ENCODE assay signal across 8 cellular contexts in the genomic region with DNA sequence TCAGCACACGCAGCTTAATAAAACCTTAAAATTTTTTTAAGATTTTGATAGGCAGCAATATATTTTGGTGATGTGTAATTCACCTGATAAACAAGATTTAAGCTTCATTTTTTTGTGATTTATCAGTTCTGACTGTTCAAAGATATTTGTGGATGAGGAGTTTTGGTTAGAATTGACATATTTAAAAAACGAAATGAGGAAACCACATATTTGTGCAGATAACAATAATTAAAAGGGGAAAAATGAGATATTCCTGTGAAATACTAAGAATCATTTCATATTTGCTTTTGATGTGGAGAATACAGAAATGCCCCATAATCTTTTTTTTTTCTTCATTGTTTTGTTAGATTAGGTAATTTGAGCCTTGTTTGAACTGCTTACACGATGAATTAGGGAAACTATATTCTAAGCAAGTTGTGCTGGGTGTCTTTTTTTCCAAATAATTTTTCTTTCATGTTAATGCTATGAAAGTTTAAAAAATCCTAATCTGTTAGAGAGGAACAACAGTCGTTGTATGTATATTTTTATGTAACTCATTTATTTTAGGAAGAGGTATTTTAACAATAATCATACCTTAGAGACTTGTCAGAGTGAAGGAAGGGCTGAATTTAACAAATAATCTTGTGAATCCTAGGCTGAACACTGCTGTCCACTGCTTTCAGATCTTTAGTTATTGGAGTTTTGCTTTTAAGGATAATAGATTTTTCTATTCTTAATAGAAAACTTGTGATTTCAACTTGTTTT. TPM values are rescaled to one million over a fixed set of nuclear protein-coding genes. Genes with fewer than 3 reads are reported as not detected.
DNase-seq lines count a peak whose midpoint lies in the region; ATAC-seq and TF ChIP-seq lines count a peak whose summit lies in the region.

No MANE protein-coding gene starts in this region.

- TF ChIP-seq POLR2A in transverse colon (IDR thresholded peaks at IDR 0.05) = no peak

- H3K27me3 Mint-ChIP-seq in activated naive CD4-positive, alpha-beta T cell treated with anti-CD3 and anti-CD28 coated beads for 36 hours (ENCODE audit: low read depth) = no peaks in the 10 kb centered on the region
- H3K27me3 Mint-ChIP-seq in activated naive CD8-positive, alpha-beta T cell treated with anti-CD3 and anti-CD28 coated beads, Interleukin-2, amount 10 ng/mL, durations not matched to agents 7 days and 5 days = no peaks in the 10 kb centered on the region

- H3K9me3 ChIP-seq in transverse colon = no peaks in the 10 kb centered on the region

- no peak for TF ChIP-seq EP300 in transverse colon (IDR thresholded peaks at IDR 0.05; ENCODE audit: low read depth)

- no peak for TF ChIP-seq CTCF in transverse colon (IDR thresholded peaks at IDR 0.05)

- 8 to 12% methylated on average over 4 of the region's 4 CpGs for WGBS in transverse colon (ENCODE audit: low coverage in 1 of 2), 2 donors

- no peaks in the 10 kb centered on the region for H3K27me3 ChIP-seq in transverse colon

- peak overlapping the region; percentile 89 for H3K4me3 Mint-ChIP-seq in activated naive CD4-positive, alpha-beta T cell treated with anti-CD3 and anti-CD28 coated beads for 36 hours
- H3K4me3 Mint-ChIP-seq in activated naive CD8-positive, alpha-beta T cell treated with anti-CD3 and anti-CD28 coated beads, Interleukin-2, amount 10 ng/mL, durations not matched to agents 7 days and 5 days = peak overlapping the region; percentile 88

- peak overlapping the region; percentile 98 to 100 (median 99) for H3K27ac ChIP-seq in transverse colon

- H3K9me3 Mint-ChIP-seq in activated naive CD4-positive, alpha-beta T cell treated with anti-CD3 and anti-CD28 coated beads for 36 hours = no peaks in the 10 kb centered on the region
- H3K9me3 Mint-ChIP-seq in activated naive CD8-positive, alpha-beta T cell treated with anti-CD3 and anti-CD28 coated beads, Interleukin-2, amount 10 ng/mL, durations not matched to agents 7 days and 5 days = no peaks in the 10 kb centered on the region

- peaks cover 10% of the 10 kb centered on the region for H3K36me3 Mint-ChIP-seq in activated naive CD4-positive, alpha-beta T cell treated with anti-CD3 and anti-CD28 coated beads for 36 hours (ENCODE audit: low read depth)
- H3K36me3 Mint-ChIP-seq in activated naive CD8-positive, alpha-beta T cell treated with anti-CD3 and anti-CD28 coated beads, Interleukin-2, amount 10 ng/mL, durations not matched to agents 7 days and 5 days = peaks cover 8% of the 10 kb centered on the region

- in situ Hi-C loops in transverse colon (cut with MboI; ENCODE audit: low pct_ligation_motif_present in 1 of 4, low pct_unique_long_range_greater_than_20kb in 1 of 4, low sequenced_read_pairs in 3 of 4) = loop anchor here in 2 of 4 donors (10.0 kb wide), 2 partner anchors 96 to 244 kb away; no protein-coding TSS in a partner anchor

- H3K4me3 ChIP-seq in transverse colon = peak overlapping the region in 3 of 4 donors; percentile 16 to 99 (median 21)

- DNase-seq in activated naive CD4-positive, alpha-beta T cell treated with anti-CD3 and anti-CD28 coated beads for 36 hours = no peak
- DNase-seq in activated naive CD4-positive, alpha-beta T cell (lab: John Stamatoyannopoulos, UW) = no peak
- DNase-seq in activated naive CD8-positive, alpha-beta T cell treated with anti-CD3 and anti-CD28 coated beads, Interleukin-2, amount 10 ng/mL, durations not matched to agents 7 days and 5 days = no peak
- DNase-seq in kidney glomerular epithelial cell (lab: John Stamatoyannopoulos, UW) (peak; percentile 26), transverse colon (no peak), NCI-H446 treated with DMSO at 0.1 percent for 48 hours (lab: John Stamatoyannopoulos, UW) (no peak), dedifferentiated amniotic fluid mesenchymal stem cell (ENCODE audit: extremely low spot score) (no peak)

- peaks cover 10 to 41% (median 35%) of the 10 kb centered on the region in 4 donors for H3K4me1 ChIP-seq in transverse colon

- peak overlapping the region; percentile 96 for H3K27ac Mint-ChIP-seq in activated naive CD4-positive, alpha-beta T cell treated with anti-CD3 and anti-CD28 coated beads for 36 hours
- peak overlapping the region; percentile 89 for H3K27ac Mint-ChIP-seq in activated naive CD8-positive, alpha-beta T cell treated with anti-CD3 and anti-CD28 coated beads, Interleukin-2, amount 10 ng/mL, durations not matched to agents 7 days and 5 days

- CTCF ChIA-PET in activated naive CD4-positive, alpha-beta T cell treated with anti-CD3 and anti-CD28 coated beads for 36 hours (lab: Charles Lee) = interaction anchor here (0.8 kb wide), 1 partner anchor 217 kb away, joined by 3 read pairs; no protein-coding TSS in a partner anchor

- intact Hi-C loops in activated naive CD4-positive, alpha-beta T cell treated with anti-CD3 and anti-CD28 coated beads for 36 hours (cut with micrococcal nuclease) = loop anchor here (1.0 to 10.0 kb wide), 9 partner anchors 40 to 1466 kb away; a partner anchor contains a TSS
- intact Hi-C loops in transverse colon (cut with DNase I; ENCODE audit: low total_unique reads) = no loop called here

- H3K36me3 ChIP-seq in transverse colon = no peaks in the 10 kb centered on the region

- POLR2A ChIA-PET in activated naive CD8-positive, alpha-beta T cell treated with anti-CD3 and anti-CD28 coated beads, Interleukin-2, amount 10 ng/mL, durations not matched to agents 7 days and 5 days (lab: Charles Lee) = interaction anchor here (0.6 to 4.3 kb wide), 3 partner anchors 11 to 407 kb away, joined by 3 to 46 read pairs (median 3); no protein-coding TSS in a partner anchor

- ATAC-seq in activated naive CD8-positive, alpha-beta T cell treated with anti-CD3 and anti-CD28 coated beads, Interleukin-2, amount 10 ng/mL, durations not matched to agents 7 days and 5 days (ENCODE audit: low read depth) = no peak
- no peak for ATAC-seq in esophagus mucosa

- H3K4me1 Mint-ChIP-seq in activated naive CD4-positive, alpha-beta T cell treated with anti-CD3 and anti-CD28 coated beads for 36 hours (ENCODE audit: low read depth) = peaks cover 28% of the 10 kb centered on the region
- peaks cover 33% of the 10 kb centered on the region for H3K4me1 Mint-ChIP-seq in activated naive CD8-positive, alpha-beta T cell treated with anti-CD3 and anti-CD28 coated beads, Interleukin-2, amount 10 ng/mL, durations not matched to agents 7 days and 5 days

RNA-seq across cellular contexts. Expression of a gene that starts 4.0 kb away (rescaled TPM):
- 10 to 100 TPM; 42.5 to 43.2 TPM for total RNA-seq in activated naive CD4-positive, alpha-beta T cell treated with anti-CD3 and anti-CD28 coated beads for 36 hours
- total RNA-seq in activated naive CD8-positive, alpha-beta T cell treated with anti-CD3 and anti-CD28 coated beads, Interleukin-2, amount 10 ng/mL, durations not matched to agents 7 days and 5 days = 10 to 100 TPM; 83.2 to 98.2 TPM
- total RNA-seq in transverse colon = 100 to 1,000 TPM in 2 of 4 donors, 10 to 100 TPM in 2; 87.1 to 194 (median 115) TPM
- 45.7 TPM for total RNA-seq in esophagus mucosa
